In genomic region chr11:60905551-60906113, GRCh38 we compare ENCODE assay signal across 1 cellular context.
TF ChIP-seq lines count a peak whose summit lies in the region.

No MANE protein-coding gene starts in this region.

TF ChIP-seq in H1, 55 proteins besides CTCF, POLR2A, EP300 and RAD21:
- TF ChIP-seq KDM5A (IDR thresholded peaks at IDR 0.05; ENCODE audit: low read length) = no peak
- no peak for TF ChIP-seq POU5F1 (IDR thresholded peaks at IDR 0.05; ENCODE audit: low read depth, low read length)
- no peak for TF ChIP-seq CHD7 (IDR thresholded peaks at IDR 0.05; ENCODE audit: insufficient replicate concordance, low read length)
- TF ChIP-seq CBX5 (IDR thresholded peaks at IDR 0.05; ENCODE audit: low read depth, low read length) = no peak
- peak; percentile 4; the same call in 1 of the 2 replicates for TF ChIP-seq USF2 (IDR thresholded peaks at IDR 0.05; ENCODE audit: low read length)
- no peak for TF ChIP-seq SAP30 (IDR thresholded peaks at IDR 0.05; ENCODE audit: insufficient read depth, insufficient replicate concordance, low read length)
- no peak for TF ChIP-seq JUND (IDR thresholded peaks at IDR 0.05; ENCODE audit: low read length)
